ENCODE assay signal across 10 cellular contexts in the genomic region with DNA sequence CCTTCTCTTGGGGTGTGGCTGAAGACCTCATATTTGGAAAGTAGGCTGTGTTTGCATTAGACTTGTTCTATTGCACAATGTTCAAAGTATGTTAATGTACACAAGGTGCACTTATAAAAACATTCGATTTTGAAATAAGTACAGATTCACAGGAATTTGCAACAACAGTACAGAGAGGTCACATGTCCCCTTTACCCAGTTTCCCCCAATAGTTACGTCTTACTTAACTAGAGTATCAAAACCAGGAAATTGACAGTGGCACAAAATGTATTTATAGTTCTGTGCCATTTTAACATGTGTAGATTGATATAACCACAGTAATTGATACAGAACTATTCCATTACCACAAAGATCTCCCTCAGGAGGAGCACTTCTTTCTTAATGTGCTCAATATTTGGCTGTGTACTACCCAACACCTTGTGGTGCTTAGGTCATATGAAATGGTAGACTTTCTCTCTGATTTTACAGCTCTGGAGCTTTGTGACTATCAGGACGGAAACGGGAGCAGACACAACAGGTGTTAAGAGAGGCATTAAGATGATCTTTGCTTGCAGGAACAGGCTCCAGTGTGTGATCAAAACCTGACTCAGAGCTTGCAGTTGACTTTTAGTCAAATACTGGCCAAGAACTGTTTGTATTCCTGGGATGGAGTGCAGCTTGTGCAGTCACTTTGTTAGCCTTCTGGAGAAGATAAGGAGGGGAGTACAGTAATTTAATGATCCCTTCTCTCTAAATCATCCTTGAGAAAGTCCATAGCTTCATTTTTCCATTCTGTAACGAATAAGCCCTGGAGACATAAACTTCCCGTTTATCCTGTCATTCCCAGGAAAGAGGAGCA. TPM values are rescaled to one million over a fixed set of nuclear protein-coding genes. Genes with fewer than 3 reads are reported as not detected.
DNase-seq lines count a peak whose midpoint lies in the region; ATAC-seq and TF ChIP-seq lines count a peak whose summit lies in the region.
"Had no signal": no experiment of that assay in that cellular context is flagged by ENCODE, and none has a peak within 500 bp of the region (broad histone marks: within the 10 kb centered on the region; RNA-seq: fewer than 3 reads in every experiment).

No MANE protein-coding gene starts in this region.

- H3K36me3 ChIP-seq in right atrium auricular region (no peaks in the 10 kb centered on the region), mesodermal cell (ENCODE audit: control insufficient read depth, insufficient read depth, low read length) (no peaks in the 10 kb centered on the region), vagina (no peaks in the 10 kb centered on the region)
- H3K36me3 ChIP-seq: cardiac muscle cell had no signal

- H3K9me3 Mint-ChIP-seq in brain: peaks cover 1 to 9% (median 2%) of the 10 kb centered on the region in 5 experiments

- peak overlapping the region in 1 of 5 experiments; percentile 49 for H3K4me3 Mint-ChIP-seq in brain
- H3K4me3 Mint-ChIP-seq: stimulated activated memory B cell treated with anti-CD40 and anti-IgM and Interleukin-4, amounts not matched to agents 10 μg/mL and 1 μg/mL and 100 μg/mL, for 72 hours had no signal

- TF ChIP-seq POLR2A in vagina (IDR thresholded peaks at IDR 0.05): peak in 1 of 2 donors; percentile 31

- H3K27ac ChIP-seq in right atrium auricular region: peak overlapping the region; percentile 95 to 98
- H3K27ac ChIP-seq in mesodermal cell (ENCODE audit: low read depth, low read length, severe bottlenecking): peak overlapping the region; percentile 29
- peak overlapping the region; percentile 97 for H3K27ac ChIP-seq in vagina
- H3K27ac ChIP-seq: cardiac muscle cell had no signal

- H3K27me3 Mint-ChIP-seq in brain: peaks cover 26% of the 10 kb centered on the region
- H3K27me3 Mint-ChIP-seq: stimulated activated memory B cell treated with anti-CD40 and anti-IgM and Interleukin-4, amounts not matched to agents 10 μg/mL and 1 μg/mL and 100 μg/mL, for 72 hours had no signal

- WGBS in mesodermal cell (ENCODE audit: insufficient coverage in 2 of 2), 2 experiments: 84 to 90% methylated on average over 3 of the region's 6 CpGs

- peak overlapping the region in 3 of 5 experiments; percentile 16 to 87 (median 21) for H3K27ac Mint-ChIP-seq in brain
- H3K27ac Mint-ChIP-seq: stimulated activated memory B cell treated with anti-CD40 and anti-IgM and Interleukin-4, amounts not matched to agents 10 μg/mL and 1 μg/mL and 100 μg/mL, for 72 hours had no signal

- intact Hi-C loops in Right ventricle myocardium superior (cut with DNase I): loop anchor here (5.0 kb wide), 1 partner anchor 40 kb away; no protein-coding TSS in a partner anchor
- intact Hi-C loops in vagina (cut with DNase I): loop anchor here (2.0 to 5.0 kb wide), 2 partner anchors 46 to 105 kb away; a partner anchor contains a TSS

- H3K27me3 ChIP-seq in right atrium auricular region (no peaks in the 10 kb centered on the region), vagina (no peaks in the 10 kb centered on the region)
- H3K27me3 ChIP-seq: cardiac muscle cell had no signal

- H3K4me3 ChIP-seq in right atrium auricular region (no peak overlapping the region), mesodermal cell (ENCODE audit: extremely low read depth, insufficient read depth, low read length, poor library complexity, severe bottlenecking) (no peak overlapping the region), vagina (peak overlapping the region in 1 of 2 donors; percentile 7)
- H3K4me3 ChIP-seq: cardiac muscle cell had no signal

- no peaks in the 10 kb centered on the region for H3K36me3 Mint-ChIP-seq in brain

- DNase-seq in right atrium auricular region (ENCODE audit: low spot score) (no peak), Right ventricle myocardium superior (no peak), vagina (ENCODE audit: extremely low spot score in 2 of 2) (no peak), NCI-H345 (lab: John Stamatoyannopoulos, UW) (no peak), NCI-H187 (lab: John Stamatoyannopoulos, UW) (no peak)

- peaks cover 0 to 46% of the 10 kb centered on the region in 2 donors for H3K4me1 ChIP-seq in right atrium auricular region
- peaks cover 4% of the 10 kb centered on the region for H3K4me1 ChIP-seq in mesodermal cell (ENCODE audit: control insufficient read depth, insufficient read depth, low read length, poor library complexity, severe bottlenecking)
- H3K4me1 ChIP-seq in vagina: peaks cover 54% of the 10 kb centered on the region

- H3K9me3 ChIP-seq in right atrium auricular region (no peaks in the 10 kb centered on the region), mesodermal cell (ENCODE audit: control insufficient read depth, low read length) (peaks cover 4% of the 10 kb centered on the region), vagina (no peaks in the 10 kb centered on the region)

- ATAC-seq in Right ventricle myocardium superior (ENCODE audit: poor library complexity): no peak
- ATAC-seq in GM21423 (IDR thresholded peaks at IDR 0.05; ENCODE audit: unreplicated experiment): no peak
- ATAC-seq: stimulated activated memory B cell treated with anti-CD40 and anti-IgM and Interleukin-4, amounts not matched to agents 10 μg/mL and 1 μg/mL and 100 μg/mL, for 72 hours had no signal

- TF ChIP-seq CTCF in right atrium auricular region (IDR thresholded peaks at IDR 0.05): no peak
- TF ChIP-seq CTCF in brain (conservative IDR thresholded peaks at IDR 0.05): no peak
- no peak for TF ChIP-seq CTCF in vagina (IDR thresholded peaks at IDR 0.05)

- peaks cover 36% of the 10 kb centered on the region for H3K4me1 Mint-ChIP-seq in brain

RNA-seq across cellular contexts. Expression of a gene that starts 2.7 kb away (rescaled TPM):
- total RNA-seq in right atrium auricular region (100 to 1,000 TPM; 152 to 173 TPM), Right ventricle myocardium superior (155 TPM), vagina (263 TPM)
- polyA plus RNA-seq in brain (ENCODE audit: insufficient read depth, low read depth, low replicate concordance): 78.8 TPM
- polyA plus RNA-seq in mesodermal cell (2013, experiment 1 of 2): 56.6 TPM
- 53.6 TPM for polyA plus RNA-seq in mesodermal cell (2013, experiment 2 of 2)

Comparison
In these comparisons a context has a peak if more than half of its experiments do, and no peak if none do; other contexts are left out.
1. H3K27ac ChIP-seq: peak in every context shown above with its lines; median percentile 97 in vagina; 96 in right atrium auricular region; 29 in mesodermal cell.